9 cellular contexts compared by ENCODE assay signal in genomic region chr16:17364319-17365210, GRCh38.
DNase-seq lines count a peak whose midpoint lies in the region; ATAC-seq and TF ChIP-seq lines count a peak whose summit lies in the region.
"Had no signal": no experiment of that assay in that cellular context is flagged by ENCODE, and none has a peak within 500 bp of the region (broad histone marks: within the 10 kb centered on the region; RNA-seq: fewer than 3 reads in every experiment).

No MANE protein-coding gene starts in this region.

- intact Hi-C loops in activated B cell treated with CpG ODN at 0.5 μM for 24 hours (cut with micrococcal nuclease): loop anchor here (2.0 kb wide), 1 partner anchor 14 kb away; no protein-coding TSS in a partner anchor
- intact Hi-C loops in esophagus muscularis mucosa (cut with DNase I): loop anchor here (5.0 kb wide), 1 partner anchor 103 kb away; no protein-coding TSS in a partner anchor

- DNase-seq in HS-5 (ENCODE audit: low read depth) (peak; percentile 71), activated B cell treated with CpG ODN at 0.5 μM for 24 hours (no peak), esophagus muscularis mucosa (ENCODE audit: extremely low spot score) (no peak), GM19238 (ENCODE audit: insufficient read length, low spot score) (no peak), ecto neural progenitor cell (ENCODE audit: low spot score) (no peak), WERI-Rb-1 (no peak)

- peaks cover 98% of the 10 kb centered on the region for H3K4me1 Mint-ChIP-seq in activated B cell treated with CpG ODN at 0.5 μM for 24 hours
- peaks cover 81% of the 10 kb centered on the region for H3K4me1 Mint-ChIP-seq in stimulated activated memory B cell treated with anti-CD40 and anti-IgM and Interleukin-4, amounts not matched to agents 10 μg/mL and 1 μg/mL and 100 μg/mL, for 72 hours

- POLR2A ChIA-PET in activated B cell treated with CpG ODN at 0.5 μM for 24 hours (lab: Charles Lee): interaction anchor here (1.3 kb wide), 1 partner anchor 63 kb away, joined by 7 read pairs; no protein-coding TSS in a partner anchor

- H3K36me3 ChIP-seq in esophagus muscularis mucosa: no peaks in the 10 kb centered on the region
- no peaks in the 10 kb centered on the region for H3K36me3 ChIP-seq in WERI-Rb-1
- H3K36me3 ChIP-seq: adrenal gland had no signal

- H3K36me3 Mint-ChIP-seq in activated B cell treated with CpG ODN at 0.5 μM for 24 hours (ENCODE audit: low read depth): no peaks in the 10 kb centered on the region
- peaks cover 12% of the 10 kb centered on the region for H3K36me3 Mint-ChIP-seq in stimulated activated memory B cell treated with anti-CD40 and anti-IgM and Interleukin-4, amounts not matched to agents 10 μg/mL and 1 μg/mL and 100 μg/mL, for 72 hours

- H3K9me3 ChIP-seq in esophagus muscularis mucosa: no peaks in the 10 kb centered on the region
- no peaks in the 10 kb centered on the region for H3K9me3 ChIP-seq in WERI-Rb-1 (ENCODE audit: severe bottlenecking)
- H3K9me3 ChIP-seq: adrenal gland had no signal

- no peak overlapping the region for H3K4me3 Mint-ChIP-seq in activated B cell treated with CpG ODN at 0.5 μM for 24 hours
- no peak overlapping the region for H3K4me3 Mint-ChIP-seq in stimulated activated memory B cell treated with anti-CD40 and anti-IgM and Interleukin-4, amounts not matched to agents 10 μg/mL and 1 μg/mL and 100 μg/mL, for 72 hours

- H3K27ac Mint-ChIP-seq in activated B cell treated with CpG ODN at 0.5 μM for 24 hours: peak overlapping the region; percentile 51
- peak overlapping the region; percentile 97 for H3K27ac Mint-ChIP-seq in stimulated activated memory B cell treated with anti-CD40 and anti-IgM and Interleukin-4, amounts not matched to agents 10 μg/mL and 1 μg/mL and 100 μg/mL, for 72 hours

- CTCF ChIA-PET in activated B cell treated with CpG ODN at 0.5 μM for 24 hours (lab: Charles Lee): interaction anchor here (0.7 to 2.4 kb wide), 3 partner anchors 11 to 62 kb away, joined by 3 to 9 read pairs (median 5); no protein-coding TSS in a partner anchor

- H3K27me3 ChIP-seq in esophagus muscularis mucosa: no peaks in the 10 kb centered on the region
- H3K27me3 ChIP-seq in WERI-Rb-1 (ENCODE audit: insufficient read depth, low read depth, severe bottlenecking): no peaks in the 10 kb centered on the region
- H3K27me3 ChIP-seq: adrenal gland had no signal

- TF ChIP-seq EP300 in esophagus muscularis mucosa (IDR thresholded peaks at IDR 0.05): no peak

- H3K27ac ChIP-seq in esophagus muscularis mucosa (replicated peaks in 1 of 4): peak overlapping the region; percentile 40 to 74 (median 68)
- no peak overlapping the region for H3K27ac ChIP-seq in WERI-Rb-1

- no peak for TF ChIP-seq CTCF in activated B cell treated with CpG ODN at 0.5 μM for 24 hours (IDR thresholded peaks at IDR 0.05)
- no peak for TF ChIP-seq CTCF in esophagus muscularis mucosa (IDR thresholded peaks at IDR 0.05)
- no peak for TF ChIP-seq CTCF in WERI-Rb-1 (IDR thresholded peaks at IDR 0.05; ENCODE audit: low read depth, low read length)

- no peak overlapping the region for H3K4me3 ChIP-seq in esophagus muscularis mucosa
- no peak overlapping the region for H3K4me3 ChIP-seq in WERI-Rb-1 (ENCODE audit: low read depth, low read length)
- H3K4me3 ChIP-seq: adrenal gland had no signal

- WGBS in esophagus muscularis mucosa: 27% methylated on average over 18 of the region's 18 CpGs

- ATAC-seq in activated B cell treated with CpG ODN at 0.5 μM for 24 hours (ENCODE audit: low read depth) (no peak), HG03457 (IDR thresholded peaks at IDR 0.05; ENCODE audit: unreplicated experiment) (no peak)
- ATAC-seq in stimulated activated memory B cell treated with anti-CD40 and anti-IgM and Interleukin-4, amounts not matched to agents 10 μg/mL and 1 μg/mL and 100 μg/mL, for 72 hours: no peak

- peaks cover 1% of the 10 kb centered on the region for H3K9me3 Mint-ChIP-seq in activated B cell treated with CpG ODN at 0.5 μM for 24 hours
- peaks cover 2% of the 10 kb centered on the region for H3K9me3 Mint-ChIP-seq in stimulated activated memory B cell treated with anti-CD40 and anti-IgM and Interleukin-4, amounts not matched to agents 10 μg/mL and 1 μg/mL and 100 μg/mL, for 72 hours

- H3K27me3 Mint-ChIP-seq in activated B cell treated with CpG ODN at 0.5 μM for 24 hours: no peaks in the 10 kb centered on the region
- H3K27me3 Mint-ChIP-seq in stimulated activated memory B cell treated with anti-CD40 and anti-IgM and Interleukin-4, amounts not matched to agents 10 μg/mL and 1 μg/mL and 100 μg/mL, for 72 hours: no peaks in the 10 kb centered on the region

- peaks cover 22 to 100% (median 96%) of the 10 kb centered on the region in 4 donors for H3K4me1 ChIP-seq in esophagus muscularis mucosa

- no peak for TF ChIP-seq POLR2A in esophagus muscularis mucosa (IDR thresholded peaks at IDR 0.05; ENCODE audit: low read depth)
